In the genomic region with DNA sequence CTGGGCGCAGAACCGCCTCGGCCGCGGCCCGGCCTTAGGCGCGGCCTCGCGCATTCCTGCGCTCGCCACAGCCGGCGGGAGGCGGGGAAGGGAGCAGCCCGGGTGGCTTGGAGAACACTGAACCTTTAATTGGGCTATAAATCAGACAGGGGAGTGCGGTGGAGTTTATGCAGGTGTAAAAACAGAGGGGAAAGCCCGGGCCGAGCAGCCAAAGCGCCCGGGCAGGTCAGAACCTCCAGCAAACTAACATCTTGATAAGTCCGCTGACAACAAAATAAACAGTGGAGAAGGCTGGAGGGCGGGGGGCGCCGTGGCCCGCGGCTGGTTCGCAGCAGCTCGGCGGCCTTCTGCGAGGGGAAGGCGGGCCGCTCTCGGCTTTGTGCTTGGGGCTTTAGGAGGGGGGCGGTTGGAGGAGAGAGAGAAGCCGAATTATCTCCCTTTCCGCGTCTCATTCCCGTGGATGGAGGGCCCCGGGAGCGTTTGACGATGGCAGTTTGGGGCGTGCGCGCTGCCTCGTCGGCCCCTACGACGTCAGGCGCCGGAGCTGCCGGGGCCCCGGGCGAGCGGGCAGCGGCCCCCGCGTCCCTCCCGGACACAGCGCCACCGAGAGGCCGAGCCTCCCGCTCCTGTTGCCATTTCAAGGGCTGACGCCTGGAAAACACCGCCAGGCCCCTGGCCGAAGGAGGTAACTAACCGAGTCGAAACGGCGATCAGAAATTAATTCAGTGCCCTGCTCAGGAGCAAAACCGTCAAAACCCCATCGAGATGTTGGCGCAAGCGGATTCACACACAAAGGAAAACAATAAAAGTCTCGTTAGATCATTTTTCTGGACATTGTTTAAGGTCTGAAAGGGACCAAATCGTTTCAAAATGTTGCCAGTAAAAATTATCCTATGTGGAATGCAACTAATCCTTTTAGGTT, we compare ENCODE assay signal across 1 cellular context.
TF ChIP-seq lines count a peak whose summit lies in the region.

No MANE protein-coding gene starts in this region.

TF ChIP-seq in WTC11, 78 proteins besides CTCF, POLR2A, EP300 and RAD21 (continued from another document):
- TF ChIP-seq, protein P1, sequence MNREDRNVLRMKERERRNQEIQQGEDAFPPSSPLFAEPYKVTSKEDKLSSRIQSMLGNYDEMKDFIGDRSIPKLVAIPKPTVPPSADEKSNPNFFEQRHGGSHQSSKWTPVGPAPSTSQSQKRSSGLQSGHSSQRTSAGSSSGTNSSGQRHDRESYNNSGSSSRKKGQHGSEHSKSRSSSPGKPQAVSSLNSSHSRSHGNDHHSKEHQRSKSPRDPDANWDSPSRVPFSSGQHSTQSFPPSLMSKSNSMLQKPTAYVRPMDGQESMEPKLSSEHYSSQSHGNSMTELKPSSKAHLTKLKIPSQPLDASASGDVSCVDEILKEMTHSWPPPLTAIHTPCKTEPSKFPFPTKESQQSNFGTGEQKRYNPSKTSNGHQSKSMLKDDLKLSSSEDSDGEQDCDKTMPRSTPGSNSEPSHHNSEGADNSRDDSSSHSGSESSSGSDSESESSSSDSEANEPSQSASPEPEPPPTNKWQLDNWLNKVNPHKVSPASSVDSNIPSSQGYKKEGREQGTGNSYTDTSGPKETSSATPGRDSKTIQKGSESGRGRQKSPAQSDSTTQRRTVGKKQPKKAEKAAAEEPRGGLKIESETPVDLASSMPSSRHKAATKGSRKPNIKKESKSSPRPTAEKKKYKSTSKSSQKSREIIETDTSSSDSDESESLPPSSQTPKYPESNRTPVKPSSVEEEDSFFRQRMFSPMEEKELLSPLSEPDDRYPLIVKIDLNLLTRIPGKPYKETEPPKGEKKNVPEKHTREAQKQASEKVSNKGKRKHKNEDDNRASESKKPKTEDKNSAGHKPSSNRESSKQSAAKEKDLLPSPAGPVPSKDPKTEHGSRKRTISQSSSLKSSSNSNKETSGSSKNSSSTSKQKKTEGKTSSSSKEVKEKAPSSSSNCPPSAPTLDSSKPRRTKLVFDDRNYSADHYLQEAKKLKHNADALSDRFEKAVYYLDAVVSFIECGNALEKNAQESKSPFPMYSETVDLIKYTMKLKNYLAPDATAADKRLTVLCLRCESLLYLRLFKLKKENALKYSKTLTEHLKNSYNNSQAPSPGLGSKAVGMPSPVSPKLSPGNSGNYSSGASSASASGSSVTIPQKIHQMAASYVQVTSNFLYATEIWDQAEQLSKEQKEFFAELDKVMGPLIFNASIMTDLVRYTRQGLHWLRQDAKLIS (CRISPR knock-in tag; IDR thresholded peaks at IDR 0.05; ENCODE audit: borderline replicate concordance), result no peak
- TF ChIP-seq PRDM15 (CRISPR knock-in tag; IDR thresholded peaks at IDR 0.05), result no peak
- no peak for TF ChIP-seq FOXJ3 (CRISPR knock-in tag; IDR thresholded peaks at IDR 0.05; ENCODE audit: borderline replicate concordance)
- no peak for TF ChIP-seq FOXK1 (CRISPR knock-in tag; IDR thresholded peaks at IDR 0.05)
- TF ChIP-seq MLX (CRISPR knock-in tag; IDR thresholded peaks at IDR 0.05), result no peak
